In the genomic region with DNA sequence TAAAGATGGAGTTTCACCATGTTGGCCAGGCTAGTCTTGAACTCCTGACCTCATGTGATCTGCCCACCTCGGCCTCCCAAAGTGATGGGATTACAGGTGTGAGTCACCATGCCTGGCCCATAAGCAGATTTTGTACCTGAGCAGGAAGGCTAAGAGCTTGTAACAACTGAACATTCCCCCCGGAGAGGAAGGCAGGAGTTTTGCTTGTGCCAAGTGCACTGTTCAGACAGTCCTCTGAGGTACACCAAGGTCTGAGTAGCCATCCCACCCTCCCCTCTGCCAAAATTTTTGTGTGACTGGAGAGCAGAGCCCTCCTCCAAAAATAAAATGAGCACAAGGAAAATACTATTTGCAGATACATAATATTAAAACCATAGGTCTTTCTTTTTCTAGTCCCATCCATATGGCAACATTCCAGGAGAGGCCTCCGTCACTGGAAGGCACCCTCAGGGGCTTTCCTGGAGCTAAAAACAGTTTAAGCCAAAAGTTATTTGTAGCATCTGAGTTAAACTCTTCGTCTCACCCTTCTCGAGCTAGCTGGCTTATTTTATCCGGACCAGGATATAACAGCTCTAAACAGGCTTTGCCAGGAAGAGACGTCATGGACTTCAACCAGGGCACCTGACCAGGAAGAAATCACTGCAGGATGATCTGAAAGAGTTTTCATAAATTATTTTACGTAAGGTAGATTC, we compare ENCODE assay signal across 1 cellular context.
TF ChIP-seq lines count a peak whose summit lies in the region.

No MANE protein-coding gene starts in this region.

TF ChIP-seq in HCT116, 20 proteins besides CTCF, POLR2A, EP300 and RAD21 (continued from another document):
- TF ChIP-seq, protein P1, sequence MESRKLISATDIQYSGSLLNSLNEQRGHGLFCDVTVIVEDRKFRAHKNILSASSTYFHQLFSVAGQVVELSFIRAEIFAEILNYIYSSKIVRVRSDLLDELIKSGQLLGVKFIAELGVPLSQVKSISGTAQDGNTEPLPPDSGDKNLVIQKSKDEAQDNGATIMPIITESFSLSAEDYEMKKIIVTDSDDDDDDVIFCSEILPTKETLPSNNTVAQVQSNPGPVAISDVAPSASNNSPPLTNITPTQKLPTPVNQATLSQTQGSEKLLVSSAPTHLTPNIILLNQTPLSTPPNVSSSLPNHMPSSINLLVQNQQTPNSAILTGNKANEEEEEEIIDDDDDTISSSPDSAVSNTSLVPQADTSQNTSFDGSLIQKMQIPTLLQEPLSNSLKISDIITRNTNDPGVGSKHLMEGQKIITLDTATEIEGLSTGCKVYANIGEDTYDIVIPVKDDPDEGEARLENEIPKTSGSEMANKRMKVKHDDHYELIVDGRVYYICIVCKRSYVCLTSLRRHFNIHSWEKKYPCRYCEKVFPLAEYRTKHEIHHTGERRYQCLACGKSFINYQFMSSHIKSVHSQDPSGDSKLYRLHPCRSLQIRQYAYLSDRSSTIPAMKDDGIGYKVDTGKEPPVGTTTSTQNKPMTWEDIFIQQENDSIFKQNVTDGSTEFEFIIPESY (IDR thresholded peaks at IDR 0.05; ENCODE audit: extremely low read depth, insufficient replicate concordance, low read length), result no peak
- no peak for TF ChIP-seq YY1 (IDR thresholded peaks at IDR 0.05; ENCODE audit: extremely low read depth, insufficient replicate concordance, low read depth, low read length)
- TF ChIP-seq SIN3A (IDR thresholded peaks at IDR 0.05; ENCODE audit: low read depth), result no peak
- no peak for TF ChIP-seq SRF (IDR thresholded peaks at IDR 0.05; ENCODE audit: low read depth)
- no peak for TF ChIP-seq JUND (IDR thresholded peaks at IDR 0.05)
- no peak for TF ChIP-seq CEBPB (IDR thresholded peaks at IDR 0.05; ENCODE audit: low read depth)
- TF ChIP-seq, protein P2, sequence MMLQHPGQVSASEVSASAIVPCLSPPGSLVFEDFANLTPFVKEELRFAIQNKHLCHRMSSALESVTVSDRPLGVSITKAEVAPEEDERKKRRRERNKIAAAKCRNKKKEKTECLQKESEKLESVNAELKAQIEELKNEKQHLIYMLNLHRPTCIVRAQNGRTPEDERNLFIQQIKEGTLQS (IDR thresholded peaks at IDR 0.05), result no peak
- TF ChIP-seq SP1 (IDR thresholded peaks at IDR 0.05; ENCODE audit: low read depth), result no peak
- TF ChIP-seq, protein P3, sequence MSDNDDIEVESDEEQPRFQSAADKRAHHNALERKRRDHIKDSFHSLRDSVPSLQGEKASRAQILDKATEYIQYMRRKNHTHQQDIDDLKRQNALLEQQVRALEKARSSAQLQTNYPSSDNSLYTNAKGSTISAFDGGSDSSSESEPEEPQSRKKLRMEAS (IDR thresholded peaks at IDR 0.05), result no peak
- no peak for TF ChIP-seq EZH2 (IDR thresholded peaks at IDR 0.05)
- TF ChIP-seq, protein P4, sequence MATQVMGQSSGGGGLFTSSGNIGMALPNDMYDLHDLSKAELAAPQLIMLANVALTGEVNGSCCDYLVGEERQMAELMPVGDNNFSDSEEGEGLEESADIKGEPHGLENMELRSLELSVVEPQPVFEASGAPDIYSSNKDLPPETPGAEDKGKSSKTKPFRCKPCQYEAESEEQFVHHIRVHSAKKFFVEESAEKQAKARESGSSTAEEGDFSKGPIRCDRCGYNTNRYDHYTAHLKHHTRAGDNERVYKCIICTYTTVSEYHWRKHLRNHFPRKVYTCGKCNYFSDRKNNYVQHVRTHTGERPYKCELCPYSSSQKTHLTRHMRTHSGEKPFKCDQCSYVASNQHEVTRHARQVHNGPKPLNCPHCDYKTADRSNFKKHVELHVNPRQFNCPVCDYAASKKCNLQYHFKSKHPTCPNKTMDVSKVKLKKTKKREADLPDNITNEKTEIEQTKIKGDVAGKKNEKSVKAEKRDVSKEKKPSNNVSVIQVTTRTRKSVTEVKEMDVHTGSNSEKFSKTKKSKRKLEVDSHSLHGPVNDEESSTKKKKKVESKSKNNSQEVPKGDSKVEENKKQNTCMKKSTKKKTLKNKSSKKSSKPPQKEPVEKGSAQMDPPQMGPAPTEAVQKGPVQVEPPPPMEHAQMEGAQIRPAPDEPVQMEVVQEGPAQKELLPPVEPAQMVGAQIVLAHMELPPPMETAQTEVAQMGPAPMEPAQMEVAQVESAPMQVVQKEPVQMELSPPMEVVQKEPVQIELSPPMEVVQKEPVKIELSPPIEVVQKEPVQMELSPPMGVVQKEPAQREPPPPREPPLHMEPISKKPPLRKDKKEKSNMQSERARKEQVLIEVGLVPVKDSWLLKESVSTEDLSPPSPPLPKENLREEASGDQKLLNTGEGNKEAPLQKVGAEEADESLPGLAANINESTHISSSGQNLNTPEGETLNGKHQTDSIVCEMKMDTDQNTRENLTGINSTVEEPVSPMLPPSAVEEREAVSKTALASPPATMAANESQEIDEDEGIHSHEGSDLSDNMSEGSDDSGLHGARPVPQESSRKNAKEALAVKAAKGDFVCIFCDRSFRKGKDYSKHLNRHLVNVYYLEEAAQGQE (IDR thresholded peaks at IDR 0.05; ENCODE audit: low read depth), result no peak
- no peak for TF ChIP-seq ELF1 (IDR thresholded peaks at IDR 0.05; ENCODE audit: borderline replicate concordance, low read depth)
- no peak for TF ChIP-seq CBX3 (IDR thresholded peaks at IDR 0.05; ENCODE audit: low read depth)
- no peak for TF ChIP-seq POLR2AphosphoS5 (IDR thresholded peaks at IDR 0.05; ENCODE audit: low read depth, low read length)
- no peak for TF ChIP-seq TCF7L2 (IDR thresholded peaks at IDR 0.05; ENCODE audit: borderline replicate concordance, extremely low read depth, insufficient read depth, insufficient read length)
- no peak for TF ChIP-seq ZNF274 (IDR thresholded peaks at IDR 0.05; ENCODE audit: low read depth, low read length)
